Comparison of ENCODE assay signal across 8 cellular contexts in genomic region chr4:152640058-152640921, GRCh38. TPM values are rescaled to one million over a fixed set of nuclear protein-coding genes. Genes with fewer than 3 reads are reported as not detected.
A peak's percentile ranks its signal among the peaks of the same experiment; 100 is the strongest.
DNase-seq lines count a peak whose midpoint lies in the region; ATAC-seq and TF ChIP-seq lines count a peak whose summit lies in the region.

No MANE protein-coding gene starts in this region.

- no peak overlapping the region for H3K4me3 ChIP-seq in MM.1S (ENCODE audit: low read length)
- H3K4me3 ChIP-seq in uterus: no peak overlapping the region

- no peaks in the 10 kb centered on the region for H3K9me2 ChIP-seq in MM.1S (replicated peaks; ENCODE audit: insufficient read depth, low read length)

- no peaks in the 10 kb centered on the region for H3K9me3 ChIP-seq in MM.1S (replicated peaks; ENCODE audit: insufficient read depth, low read length)
- H3K9me3 ChIP-seq in uterus: no peaks in the 10 kb centered on the region

- H3K4me1 ChIP-seq in MM.1S (ENCODE audit: low read length) (peaks cover 71% of the 10 kb centered on the region), uterus (no peaks in the 10 kb centered on the region)

- no peak overlapping the region for H2AFZ ChIP-seq in MM.1S (ENCODE audit: low read length)

- H3K27me3 ChIP-seq in MM.1S (replicated peaks; ENCODE audit: insufficient read depth, low read length): no peaks in the 10 kb centered on the region
- no peaks in the 10 kb centered on the region for H3K27me3 ChIP-seq in uterus

- CTCF ChIA-PET in HEK293T (lab: Yijun Ruan, JAX): interaction anchor here (0.6 to 3.4 kb wide), 15 partner anchors 11 to 1863 kb away, joined by 3 to 22 read pairs (median 3); no protein-coding TSS in a partner anchor

- intact Hi-C loops in uterus (cut with DNase I; ENCODE audit: low total_unique reads): no loop called here

- TF ChIP-seq CTCF in MM.1S (IDR thresholded peaks at IDR 0.05; ENCODE audit: low read length) (peak; percentile 54), uterus (IDR thresholded peaks at IDR 0.05) (peak; percentile 21 to 56 (median 40))

- H3K36me3 ChIP-seq in MM.1S (replicated peaks; ENCODE audit: insufficient read depth, low read length) (no peaks in the 10 kb centered on the region), uterus (no peaks in the 10 kb centered on the region)

- peaks cover 42% of the 10 kb centered on the region for H3F3A ChIP-seq in MM.1S (ENCODE audit: insufficient read depth, low read length)

- H3K27ac ChIP-seq in MM.1S (ENCODE audit: low read length) (no peak overlapping the region), uterus (no peak overlapping the region)

- no peaks in the 10 kb centered on the region for H4K20me1 ChIP-seq in MM.1S (ENCODE audit: insufficient read depth, low read length)

- DNase-seq in G401 (ENCODE audit: low spot score) (peak; percentile 41), MM.1S (peak; percentile 42), astrocyte of the hippocampus (ENCODE audit: low read depth, low spot score) (peak; percentile 33), kidney tubule cell (ENCODE audit: low spot score) (peak; percentile 18), uterus (no peak), NCI-H524 treated with DMSO at 0.1 percent for 48 hours (lab: John Stamatoyannopoulos, UW) (no peak), HEK293T (ENCODE audit: extremely low spot score) (no peak)

- no peak overlapping the region for H3K9ac ChIP-seq in MM.1S (ENCODE audit: low read length)

- TF ChIP-seq POLR2A in uterus (IDR thresholded peaks at IDR 0.05): no peak

- H3K4me2 ChIP-seq in MM.1S (ENCODE audit: low read depth, low read length): no peak overlapping the region

- POLR2A ChIA-PET in HEK293T (lab: Yijun Ruan, JAX): no interaction called here

- in situ Hi-C loops in G401 (cut with HindIII; ENCODE audit: low sequenced_read_pairs): no loop called here

- H3K79me2 ChIP-seq in MM.1S (ENCODE audit: low read length): no peaks in the 10 kb centered on the region

- ATAC-seq in GM18511 (IDR thresholded peaks at IDR 0.05; ENCODE audit: unreplicated experiment): no peak

TF ChIP-seq in HEK293T, 16 proteins besides CTCF, POLR2A, EP300 and RAD21:
- no peak for TF ChIP-seq NFRKB (IDR thresholded peaks at IDR 0.05)
- no peak for TF ChIP-seq CTBP1 (IDR thresholded peaks at IDR 0.05; ENCODE audit: borderline replicate concordance)
- no peak for TF ChIP-seq FOXK2 (IDR thresholded peaks at IDR 0.05)
- no peak for TF ChIP-seq LEF1 (IDR thresholded peaks at IDR 0.05; ENCODE audit: borderline replicate concordance)
- TF ChIP-seq SUZ12 (IDR thresholded peaks at IDR 0.05): no peak
- TF ChIP-seq ARNT (IDR thresholded peaks at IDR 0.05): no peak
- TF ChIP-seq BHLHE40 (IDR thresholded peaks at IDR 0.05; ENCODE audit: borderline replicate concordance): no peak
- TF ChIP-seq PKNOX1 (IDR thresholded peaks at IDR 0.05): no peak
- TF ChIP-seq HDGF (IDR thresholded peaks at IDR 0.05; ENCODE audit: borderline replicate concordance): no peak

RNA-seq across cellular contexts. Expression of gene TMEM154, which starts 39.5 kb away (rescaled TPM):
- not detected in 2 replicates for total RNA-seq in G401 (2014; rRNA removed; shearing (Covaris generic))
- total RNA-seq in uterus: 1 to 10 TPM; 1.3 to 4.5 (median 2.9) TPM

Comparison
In these comparisons a context has a peak if more than half of its experiments do, and no peak if none do; other contexts are left out.
1. DNase-seq: peak in G401 (single experiment), MM.1S (single experiment), astrocyte of the hippocampus (single experiment) and kidney tubule cell (single experiment); none in uterus (0 of 2), NCI-H524 treated with DMSO at 0.1 percent for 48 hours (single experiment) and HEK293T (single experiment).